In the genomic region with DNA sequence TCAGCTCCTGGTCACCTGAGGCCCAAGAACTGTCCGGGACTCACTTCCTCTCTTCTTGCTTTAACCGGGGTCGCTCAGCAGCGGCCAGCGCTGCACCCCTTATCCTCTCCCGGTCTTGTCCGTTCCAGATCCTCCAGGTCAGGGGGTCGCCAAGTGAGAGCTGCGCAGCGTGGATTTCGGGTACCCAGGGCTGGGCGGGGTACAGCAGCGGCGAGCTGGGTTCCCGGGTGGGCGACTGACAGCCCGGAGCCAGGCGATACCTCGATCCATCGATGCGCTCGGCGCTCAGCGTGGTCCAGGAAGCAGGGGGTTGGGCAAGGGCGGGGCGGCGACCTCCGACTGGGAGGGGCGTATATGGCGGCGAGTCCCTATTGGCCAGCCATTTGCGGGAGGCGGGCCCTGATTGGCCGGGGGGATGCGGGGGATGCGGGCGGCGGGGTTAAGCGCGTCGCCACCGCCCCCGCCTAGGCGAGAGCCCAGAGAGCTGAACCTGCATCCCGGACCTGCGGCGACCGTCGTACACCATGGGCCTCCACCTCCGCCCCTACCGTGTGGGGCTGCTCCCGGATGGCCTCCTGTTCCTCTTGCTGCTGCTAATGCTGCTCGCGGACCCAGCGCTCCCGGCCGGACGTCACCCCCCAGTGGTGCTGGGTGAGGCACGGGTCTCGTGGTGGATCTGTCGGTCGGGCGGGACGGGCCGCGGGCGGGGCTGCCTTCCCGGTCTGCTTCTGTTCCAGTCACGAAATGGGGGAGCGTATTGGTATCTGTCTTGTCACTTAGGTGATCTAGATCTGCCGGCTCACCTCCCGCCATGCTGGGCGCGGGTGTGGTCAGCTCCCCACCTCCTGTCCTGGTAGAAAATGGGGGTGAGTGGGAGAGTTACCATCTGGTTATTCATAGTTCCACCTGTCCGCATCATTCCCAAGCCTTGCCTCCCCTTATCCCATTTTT, we compare ENCODE assay signal across 8 cellular contexts. TPM values are rescaled to one million over a fixed set of nuclear protein-coding genes. Genes with fewer than 3 reads are reported as not detected.
DNase-seq lines count a peak whose midpoint lies in the region; ATAC-seq, FAIRE-seq and TF ChIP-seq lines count a peak whose summit lies in the region.

A gene with protein sequence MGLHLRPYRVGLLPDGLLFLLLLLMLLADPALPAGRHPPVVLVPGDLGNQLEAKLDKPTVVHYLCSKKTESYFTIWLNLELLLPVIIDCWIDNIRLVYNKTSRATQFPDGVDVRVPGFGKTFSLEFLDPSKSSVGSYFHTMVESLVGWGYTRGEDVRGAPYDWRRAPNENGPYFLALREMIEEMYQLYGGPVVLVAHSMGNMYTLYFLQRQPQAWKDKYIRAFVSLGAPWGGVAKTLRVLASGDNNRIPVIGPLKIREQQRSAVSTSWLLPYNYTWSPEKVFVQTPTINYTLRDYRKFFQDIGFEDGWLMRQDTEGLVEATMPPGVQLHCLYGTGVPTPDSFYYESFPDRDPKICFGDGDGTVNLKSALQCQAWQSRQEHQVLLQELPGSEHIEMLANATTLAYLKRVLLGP (plus strand): TSS at position 471 of the 951 bp plus-strand sequence. CDS start 54 bp downstream, at position 525.

- H3K4me2 ChIP-seq in A549: peak within 1 kb of the TSS; percentile 98

- intact Hi-C loops in activated B cell treated with CpG ODN at 0.5 μM for 24 hours (cut with micrococcal nuclease): loop anchor here (1.0 to 10.0 kb wide), 6 partner anchors 8 to 277 kb away; a partner anchor contains a TSS

- no peaks in the 10 kb centered on the region for H3K27me3 Mint-ChIP-seq in activated B cell treated with CpG ODN at 0.5 μM for 24 hours

- TF ChIP-seq EP300 in A549 (IDR thresholded peaks at IDR 0.05): no peak

- no peaks in the 10 kb centered on the region for H3K9me3 ChIP-seq in A549

- FAIRE-seq in A549 (lab: Jason Lieb, UNC): no peak

- 17% methylated on average over 18 of the region's 75 CpGs for whole genome bisulfite sequencing in A549 (ENCODE audit: missing lambda C conversion rate)

- H3K27ac ChIP-seq in A549: peak within 1 kb of the TSS; percentile 69 to 87
- peak within 1 kb of the TSS; percentile 78 for H3K27ac ChIP-seq in caudate nucleus (ENCODE audit: low read depth, low read length)

- TF ChIP-seq CTCF in A549 (IDR thresholded peaks at IDR 0.05): no peak
- no peak for TF ChIP-seq CTCF in activated B cell treated with CpG ODN at 0.5 μM for 24 hours (IDR thresholded peaks at IDR 0.05)

- peaks cover 12% of the 10 kb centered on the region; the same call in 2 of the 3 replicates for H3K4me1 ChIP-seq in A549

- DNase-seq in A549 (ENCODE audit: low read depth in 1 of 2, low spot score in 1 of 2) (peak; percentile 89 to 95), NCI-H2196 (lab: John Stamatoyannopoulos, UW; ENCODE audit: unreplicated experiment) (peak; percentile 72), activated B cell treated with CpG ODN at 0.5 μM for 24 hours (peak; percentile 96), caudate nucleus (lab: John Stamatoyannopoulos, UW) (peak; percentile 60 to 97 (median 93)), islet precursor cell (peak; percentile 98)
- peak; percentile 95 to 97 for DNase-seq in stimulated activated CD4-positive, alpha-beta T cell treated with anti-CD3 and anti-CD28 coated beads, Interleukin-12 subunit alpha, Interleukin-12 subunit beta, amount 100 ng/mL, for 24 hours (ENCODE audit: low read depth in 2 of 2)

- peak; percentile 55 for TF ChIP-seq POLR2A in A549 (IDR thresholded peaks at IDR 0.05; ENCODE audit: low read length)

- peak within 1 kb of the TSS; percentile 98 for H3K4me3 Mint-ChIP-seq in activated B cell treated with CpG ODN at 0.5 μM for 24 hours

- no peaks in the 10 kb centered on the region for H3K9me3 Mint-ChIP-seq in activated B cell treated with CpG ODN at 0.5 μM for 24 hours

- CTCF ChIA-PET in A549 (lab: Yijun Ruan, JAX): interaction anchor here (1.5 to 7.8 kb wide), 5 partner anchors 11 to 82 kb away, joined by 5 to 95 read pairs (median 38); a partner anchor contains a TSS
- CTCF ChIA-PET in activated B cell treated with CpG ODN at 0.5 μM for 24 hours (lab: Charles Lee): interaction anchor here (0.7 to 2.9 kb wide), 7 partner anchors 8 to 764 kb away, joined by 3 to 11 read pairs (median 3); a partner anchor contains a TSS

- peaks cover 7% of the 10 kb centered on the region for H3K36me3 Mint-ChIP-seq in activated B cell treated with CpG ODN at 0.5 μM for 24 hours (ENCODE audit: low read depth)

- H3K27ac Mint-ChIP-seq in activated B cell treated with CpG ODN at 0.5 μM for 24 hours: peak within 1 kb of the TSS; percentile 85

- no peak for TF ChIP-seq RAD21 in A549 (conservative IDR thresholded peaks at IDR 0.05 in 1 of 2, IDR thresholded peaks at IDR 0.05 in 1 of 2)

- POLR2A ChIA-PET in A549 (lab: Yijun Ruan, JAX) (interaction anchor here (1.2 to 1.5 kb wide), 3 partner anchors 8 to 19 kb away, joined by 4 to 6 read pairs (median 5); a partner anchor contains a TSS), activated B cell treated with CpG ODN at 0.5 μM for 24 hours (lab: Charles Lee) (interaction anchor here (0.5 to 2.1 kb wide), 11 partner anchors 9 to 765 kb away, joined by 3 to 13 read pairs (median 4); a partner anchor contains a TSS)

- peak within 1 kb of the TSS; percentile 75 for H3K4me3 ChIP-seq in A549

- peaks cover 32% of the 10 kb centered on the region for H3K4me1 Mint-ChIP-seq in activated B cell treated with CpG ODN at 0.5 μM for 24 hours

- ATAC-seq in A549 (peak; percentile 92 to 96), GM18517 (IDR thresholded peaks at IDR 0.05; ENCODE audit: unreplicated experiment) (peak; percentile 74), HG03025 (IDR thresholded peaks at IDR 0.05; ENCODE audit: low FRiP score, unreplicated experiment) (peak; percentile 69), activated B cell treated with CpG ODN at 0.5 μM for 24 hours (ENCODE audit: low read depth) (peak; percentile 99)

TF ChIP-seq in A549, 52 proteins besides CTCF, POLR2A, EP300 and RAD21:
- TF ChIP-seq, protein P1, sequence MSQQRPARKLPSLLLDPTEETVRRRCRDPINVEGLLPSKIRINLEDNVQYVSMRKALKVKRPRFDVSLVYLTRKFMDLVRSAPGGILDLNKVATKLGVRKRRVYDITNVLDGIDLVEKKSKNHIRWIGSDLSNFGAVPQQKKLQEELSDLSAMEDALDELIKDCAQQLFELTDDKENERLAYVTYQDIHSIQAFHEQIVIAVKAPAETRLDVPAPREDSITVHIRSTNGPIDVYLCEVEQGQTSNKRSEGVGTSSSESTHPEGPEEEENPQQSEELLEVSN (IDR thresholded peaks at IDR 0.05; ENCODE audit: borderline replicate concordance, low read depth): peak; percentile 78; the same call in 1 of the 2 replicates
- TF ChIP-seq JUNB (IDR thresholded peaks at IDR 0.05) (no peak), TP53 (CRISPR knock-in tag; IDR thresholded peaks at IDR 0.05) (peak; percentile 45; the same call in 1 of the 2 replicates), MAZ (IDR thresholded peaks at IDR 0.05; ENCODE audit: borderline replicate concordance, low read depth, low read length) (peak; percentile 50; the same call in 1 of the 2 replicates), CEBPB (IDR thresholded peaks at IDR 0.05) (peak in 1 of 2 experiments; percentile 34; a peak in 1 of 4 replicates), JUN (IDR thresholded peaks at IDR 0.05) (peak in 1 of 2 experiments; percentile 28; a peak in 1 of 5 replicates), ESRRA (IDR thresholded peaks at IDR 0.05; ENCODE audit: borderline replicate concordance, low read length) (no peak), HOXB5 (CRISPR knock-in tag; IDR thresholded peaks at IDR 0.05) (no peak)
- TF ChIP-seq, protein P2, sequence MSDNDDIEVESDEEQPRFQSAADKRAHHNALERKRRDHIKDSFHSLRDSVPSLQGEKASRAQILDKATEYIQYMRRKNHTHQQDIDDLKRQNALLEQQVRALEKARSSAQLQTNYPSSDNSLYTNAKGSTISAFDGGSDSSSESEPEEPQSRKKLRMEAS (IDR thresholded peaks at IDR 0.05): peak; percentile 83

RNA-seq across cellular contexts. Expression of the gene that starts here (rescaled TPM):
- polyA plus RNA-seq in A549 (2011; rRNA removed) (4.8 and 5.7 TPM in 2 replicates), A549 (2017; fragmentation: RNase III; extraction: RNeasy Plus Mini Kit Qiagen cat#74134 plus additional on column Dnase treatment) (7.5 to 8.7 TPM (median 7.7 TPM) in 3 replicates)
- 6.9 and 8.6 TPM in 2 replicates for polyA plus RNA-seq in A549 (2012; cell fraction: cytosol; rRNA removed)
- polyA plus RNA-seq in A549 (2012; cell fraction: nucleus; rRNA removed): 17.3 and 18.5 TPM in 2 replicates
- polyA minus RNA-seq in A549 (2011; rRNA and poly(A)+ RNA removed): 4.3 and 5.6 TPM in 2 replicates
- total RNA-seq in activated B cell treated with CpG ODN at 0.5 μM for 24 hours: 5.7 and 8.6 TPM in 2 replicates

Comparison
In these comparisons a context has a peak if more than half of its experiments do, and no peak if none do; other contexts are left out.
1. Peak in every context shown above with its lines: DNase-seq, ATAC-seq, H3K4me3 ChIP-seq and H3K27ac ChIP-seq.